ENCODE assay signal across 10 cellular contexts in genomic region chr17:76491271-76492184, GRCh38. TPM values are rescaled to one million over a fixed set of nuclear protein-coding genes. Genes with fewer than 3 reads are reported as not detected.
DNase-seq lines count a peak whose midpoint lies in the region; ATAC-seq and TF ChIP-seq lines count a peak whose summit lies in the region.
"Had no signal": no experiment of that assay in that cellular context is flagged by ENCODE, and none has a peak within 500 bp of the region (broad histone marks: within the 10 kb centered on the region; RNA-seq: fewer than 3 reads in every experiment).

No MANE protein-coding gene starts in this region.

- WGBS in suprapubic skin = 77% methylated on average over 13 of the region's 17 CpGs

- H3K4me1 Mint-ChIP-seq in activated CD4-positive, alpha-beta T cell treated with anti-CD3 and anti-CD28 coated beads, Interleukin-2, amount 10 ng/mL, durations not matched to agents 7 days and 5 days = peaks cover 55% of the 10 kb centered on the region

- ATAC-seq in Panc1 (peak; percentile 7; the same call in 1 of the 2 replicates), GM21360 (IDR thresholded peaks at IDR 0.05; ENCODE audit: unreplicated experiment) (no peak)

- in situ Hi-C loops in Panc1 (cut with HindIII; ENCODE audit: low pct_unique_long_range_greater_than_20kb, low sequenced_read_pairs) = no loop called here

- no peak for TF ChIP-seq EP300 in suprapubic skin (IDR thresholded peaks at IDR 0.05)

- no peaks in the 10 kb centered on the region for H3K36me3 ChIP-seq in Panc1 (ENCODE audit: control insufficient read depth, insufficient read depth, low read length)
- H3K36me3 ChIP-seq in left ventricle myocardium inferior = peaks cover 9% of the 10 kb centered on the region
- H3K36me3 ChIP-seq in suprapubic skin = no peaks in the 10 kb centered on the region

- intact Hi-C loops in Panc1 (cut with micrococcal nuclease; ENCODE audit: unreplicated experiment) (no loop called here), left ventricle myocardium inferior (cut with micrococcal nuclease) (no loop called here)

- TF ChIP-seq CTCF in Panc1 (IDR thresholded peaks at IDR 0.05) = no peak
- no peak for TF ChIP-seq CTCF in left ventricle myocardium inferior (IDR thresholded peaks at IDR 0.05; ENCODE audit: borderline replicate concordance)
- TF ChIP-seq CTCF in suprapubic skin (IDR thresholded peaks at IDR 0.05) = no peak

- H3K4me3 ChIP-seq in Panc1 (ENCODE audit: low read depth in 2 of 2, low read length in 2 of 2) (no peak overlapping the region), left ventricle myocardium inferior (peak overlapping the region; percentile 41), suprapubic skin (no peak overlapping the region)

- H3K4me1 ChIP-seq in Panc1 (ENCODE audit: control insufficient read depth, insufficient read depth, low read length) = peaks cover 45% of the 10 kb centered on the region
- H3K4me1 ChIP-seq in left ventricle myocardium inferior = peaks cover 55% of the 10 kb centered on the region
- peaks cover 45% of the 10 kb centered on the region for H3K4me1 ChIP-seq in suprapubic skin

- BruUV-seq in Panc1 (replicated peaks; lab: Mats Ljungman, UMichigan) = no TSS peak

- peak overlapping the region; percentile 5 for H3K4me3 Mint-ChIP-seq in activated CD4-positive, alpha-beta T cell treated with anti-CD3 and anti-CD28 coated beads, Interleukin-2, amount 10 ng/mL, durations not matched to agents 7 days and 5 days

- H3K27ac ChIP-seq in Panc1 (ENCODE audit: low read length) (no peak overlapping the region), left ventricle myocardium inferior (replicated peaks) (peak overlapping the region; percentile 84), suprapubic skin (peak overlapping the region; percentile 76)

- peak overlapping the region; percentile 97 for H3K27ac Mint-ChIP-seq in activated CD4-positive, alpha-beta T cell treated with anti-CD3 and anti-CD28 coated beads, Interleukin-2, amount 10 ng/mL, durations not matched to agents 7 days and 5 days

- H3K9me3 ChIP-seq in Panc1 (ENCODE audit: control insufficient read depth, insufficient read depth, low read depth, low read length) = no peaks in the 10 kb centered on the region
- no peaks in the 10 kb centered on the region for H3K9me3 ChIP-seq in left ventricle myocardium inferior (replicated peaks)
- no peaks in the 10 kb centered on the region for H3K9me3 ChIP-seq in suprapubic skin

- POLR2A ChIA-PET in activated CD4-positive, alpha-beta T cell treated with anti-CD3 and anti-CD28 coated beads, Interleukin-2, amount 10 ng/mL, durations not matched to agents 7 days and 5 days (lab: Charles Lee) = no interaction called here
- POLR2A ChIA-PET in Panc1 (lab: Charles Lee) = no interaction called here

- CTCF ChIA-PET in activated CD4-positive, alpha-beta T cell treated with anti-CD3 and anti-CD28 coated beads, Interleukin-2, amount 10 ng/mL, durations not matched to agents 7 days and 5 days (lab: Charles Lee) = interaction anchor here (0.6 to 2.0 kb wide), 8 partner anchors 10 to 124 kb away, joined by 3 to 5 read pairs (median 4); partner anchors contain the start of genes SPHK1 and UBE2O
- CTCF ChIA-PET in Panc1 (lab: Charles Lee) = no interaction called here

- no peak for TF ChIP-seq POLR2A in suprapubic skin (IDR thresholded peaks at IDR 0.05)

- no peaks in the 10 kb centered on the region for H3K27me3 ChIP-seq in Panc1 (ENCODE audit: control insufficient read depth, insufficient read depth, low read length)
- H3K27me3 ChIP-seq in left ventricle myocardium inferior (ENCODE audit: low read depth) = no peaks in the 10 kb centered on the region
- no peaks in the 10 kb centered on the region for H3K27me3 ChIP-seq in suprapubic skin

- H3K27me3 Mint-ChIP-seq in activated CD4-positive, alpha-beta T cell treated with anti-CD3 and anti-CD28 coated beads, Interleukin-2, amount 10 ng/mL, durations not matched to agents 7 days and 5 days = no peaks in the 10 kb centered on the region

- no peaks in the 10 kb centered on the region for H3K9me3 Mint-ChIP-seq in activated CD4-positive, alpha-beta T cell treated with anti-CD3 and anti-CD28 coated beads, Interleukin-2, amount 10 ng/mL, durations not matched to agents 7 days and 5 days

- H3K36me3 Mint-ChIP-seq in activated CD4-positive, alpha-beta T cell treated with anti-CD3 and anti-CD28 coated beads, Interleukin-2, amount 10 ng/mL, durations not matched to agents 7 days and 5 days (ENCODE audit: low read depth) = peaks cover 6% of the 10 kb centered on the region

- DNase-seq in activated CD4-positive, alpha-beta T cell treated with anti-CD3 and anti-CD28 coated beads, Interleukin-2, amount 10 ng/mL, durations not matched to agents 7 days and 5 days = no peak
- no peak for DNase-seq in activated CD4-positive, alpha-beta T cell treated with anti-CD3 and anti-CD28 coated beads, Interleukin-2, amount 50 U/mL, for 48 hours
- DNase-seq in Panc1 (ENCODE audit: low read depth, low spot score) = no peak
- DNase-seq in left ventricle myocardium inferior = no peak
- DNase-seq in suprapubic skin (ENCODE audit: low spot score in 2 of 2) = no peak
- no peak for DNase-seq in pons (ENCODE audit: low spot score)
- DNase-seq in NCI-H82 treated with DMSO at 0.1 percent for 48 hours (lab: John Stamatoyannopoulos, UW; ENCODE audit: unreplicated experiment) = no peak
- DNase-seq: HCEC 1CT, head of caudate nucleus had no signal

RNA-seq across cellular contexts. Expression of gene RHBDF2, which starts 9.7 kb away (rescaled TPM):
- 10 to 100 TPM; 37.1 to 41.6 TPM for total RNA-seq in activated CD4-positive, alpha-beta T cell treated with anti-CD3 and anti-CD28 coated beads, Interleukin-2, amount 10 ng/mL, durations not matched to agents 7 days and 5 days
- total RNA-seq in Panc1 (2021; ENCODE audit: unreplicated experiment) = 67.8 TPM
- 77.4 TPM for polyA plus RNA-seq in Panc1 (2012; ENCODE audit: insufficient read length)
- total RNA-seq in left ventricle myocardium inferior = 13.8 TPM
- 10 to 100 TPM; 45.9 to 82.6 (median 52.6) TPM for total RNA-seq in suprapubic skin

RNA-seq across cellular contexts. Expression of gene AANAT, which starts 24.1 kb away (rescaled TPM):
- not detected for total RNA-seq in activated CD4-positive, alpha-beta T cell treated with anti-CD3 and anti-CD28 coated beads, Interleukin-2, amount 10 ng/mL, durations not matched to agents 7 days and 5 days
- not detected for total RNA-seq in Panc1 (2021; ENCODE audit: unreplicated experiment)
- polyA plus RNA-seq in Panc1 (2012; ENCODE audit: insufficient read length) = 0.24 TPM
- not detected for total RNA-seq in left ventricle myocardium inferior
- total RNA-seq in suprapubic skin = not detected

RNA-seq across cellular contexts. Expression of gene UBE2O, which starts 38.6 kb away (rescaled TPM):
- 10 to 100 TPM; 30.5 to 31.3 TPM for total RNA-seq in activated CD4-positive, alpha-beta T cell treated with anti-CD3 and anti-CD28 coated beads, Interleukin-2, amount 10 ng/mL, durations not matched to agents 7 days and 5 days
- total RNA-seq in Panc1 (2021; ENCODE audit: unreplicated experiment) = 47.5 TPM
- 57.7 TPM for polyA plus RNA-seq in Panc1 (2012; ENCODE audit: insufficient read length)
- 35.7 TPM for total RNA-seq in left ventricle myocardium inferior
- 10 to 100 TPM; 31.3 to 42.0 (median 37.7) TPM for total RNA-seq in suprapubic skin

RNA-seq across cellular contexts. Expression of gene CYGB, which starts 46.0 kb away (rescaled TPM):
- not detected for total RNA-seq in activated CD4-positive, alpha-beta T cell treated with anti-CD3 and anti-CD28 coated beads, Interleukin-2, amount 10 ng/mL, durations not matched to agents 7 days and 5 days
- 6.0 TPM for total RNA-seq in Panc1 (2021; ENCODE audit: unreplicated experiment)
- 16.3 TPM for polyA plus RNA-seq in Panc1 (2012; ENCODE audit: insufficient read length)
- total RNA-seq in left ventricle myocardium inferior = 24.1 TPM
- 10 to 100 TPM in 2 of 4 donors, 1 to 10 TPM in 2; 2.8 to 18.2 (median 10.4) TPM for total RNA-seq in suprapubic skin

RNA-seq across cellular contexts. Expression of gene PRCD, which starts 48.3 kb away (rescaled TPM):
- total RNA-seq in activated CD4-positive, alpha-beta T cell treated with anti-CD3 and anti-CD28 coated beads, Interleukin-2, amount 10 ng/mL, durations not matched to agents 7 days and 5 days = not detected
- 0.54 TPM for total RNA-seq in Panc1 (2021; ENCODE audit: unreplicated experiment)
- 1.6 TPM for polyA plus RNA-seq in Panc1 (2012; ENCODE audit: insufficient read length)
- 3.9 TPM for total RNA-seq in left ventricle myocardium inferior
- total RNA-seq in suprapubic skin = 1 to 10 TPM in 3 of 4 donors, not detected in 1; 1.3 to 2.8 (median 2.2) TPM
